Comparison of ENCODE assay signal across 22 cellular contexts in genomic region chr16:1293921-1294656, GRCh38. TPM values are rescaled to one million over a fixed set of nuclear protein-coding genes. Genes with fewer than 3 reads are reported as not detected.
DNase-seq lines count a peak whose midpoint lies in the region; ATAC-seq, FAIRE-seq and TF ChIP-seq lines count a peak whose summit lies in the region.
"Had no signal": no experiment of that assay in that cellular context is flagged by ENCODE, and none has a peak within 500 bp of the region (broad histone marks: within the 10 kb centered on the region; RNA-seq: fewer than 3 reads in every experiment).

No MANE protein-coding gene starts in this region.

- H3K27ac ChIP-seq in BLaER1 = 0 out of 2 replicates have a peak overlapping the region, but pooled peaks have one; percentile 7
- H3K27ac ChIP-seq: HL-60 had no signal

- H3K4me3 Mint-ChIP-seq in nephron progenitor cell = peak overlapping the region; percentile 19
- H3K4me3 Mint-ChIP-seq: B cell; CD8-positive, alpha-beta T cell; HFFc6 had no signal

- H3K9me3 ChIP-seq in BLaER1 = no peaks in the 10 kb centered on the region

- H3K27me3 Mint-ChIP-seq in nephron progenitor cell (ENCODE audit: low read depth, poor library complexity) = peaks cover 52% of the 10 kb centered on the region

- TF ChIP-seq CTCF in nephron progenitor cell (IDR thresholded peaks at IDR 0.05) = no peak

- no peaks in the 10 kb centered on the region for H3K36me3 Mint-ChIP-seq in nephron progenitor cell (ENCODE audit: low read depth)
- H3K36me3 Mint-ChIP-seq: CD8-positive, alpha-beta T cell had no signal

- no peak for FAIRE-seq in RCC 7860 (lab: Jason Lieb, UNC)
- FAIRE-seq: G401.6, GM12892 had no signal

- H3K27ac Mint-ChIP-seq in nephron progenitor cell = peak overlapping the region; percentile 69
- H3K27ac Mint-ChIP-seq: B cell; CD8-positive, alpha-beta T cell; HFFc6 had no signal

- no peaks in the 10 kb centered on the region for H4K20me1 ChIP-seq in BLaER1

- in situ Hi-C loops in G401 (cut with HindIII; ENCODE audit: low sequenced_read_pairs) = no loop called here

- H3K9ac ChIP-seq in BLaER1 = 0 out of 2 replicates have a peak overlapping the region, but pooled peaks have one; percentile 32

- peak overlapping the region; percentile 73 for H3K4me2 ChIP-seq in BLaER1

- no peak for ATAC-seq in HG03442 (IDR thresholded peaks at IDR 0.05; ENCODE audit: unreplicated experiment)
- ATAC-seq in GM18907 (IDR thresholded peaks at IDR 0.05; ENCODE audit: unreplicated experiment) = no peak
- ATAC-seq: CD8-positive, alpha-beta T cell had no signal

- H3K4me1 Mint-ChIP-seq in nephron progenitor cell = peaks cover 76% of the 10 kb centered on the region

- no peak overlapping the region for H3K4me3 ChIP-seq in BLaER1

- H3K4me1 ChIP-seq in BLaER1 = peaks cover 80% of the 10 kb centered on the region

- H3K36me3 ChIP-seq in BLaER1 = no peaks in the 10 kb centered on the region

- H3K27me3 ChIP-seq in BLaER1 = 0 out of 2 replicates have a peak, but pooled peaks cover 5% of the 10 kb centered on the region

- H3K9me3 Mint-ChIP-seq in nephron progenitor cell = peaks cover 3% of the 10 kb centered on the region
- H3K9me3 Mint-ChIP-seq: CD8-positive, alpha-beta T cell; HFFc6 had no signal

- DNase-seq in ELR (ENCODE audit: low read depth) = peak; percentile 23
- peak; percentile 46 for DNase-seq in RCC 7860 (ENCODE audit: low spot score)
- no peak for DNase-seq in nephron progenitor cell
- DNase-seq in G401 (ENCODE audit: low spot score) = no peak
- DNase-seq: ACHN; CD8-positive, alpha-beta T cell; GOT3; HFFc6; KBM-7; NCI-H1105; NCI-H1694 treated with DMSO at 0.1 percent for 48 hours; NCI-H774 had no signal

RNA-seq across cellular contexts. Expression of gene UBE2I, which starts 15.3 kb away (rescaled TPM):
- total RNA-seq in G401 (2014; rRNA removed; shearing (Covaris generic)) = 120 and 144 TPM in 2 replicates

RNA-seq across cellular contexts. Expression of gene TPSD1, which starts 38.2 kb away (rescaled TPM):
- total RNA-seq in G401 (2014; rRNA removed; shearing (Covaris generic)) = not detected in 2 replicates
- total RNA-seq: B cell; CD8-positive, alpha-beta T cell; HFFc6; MCF 10A; NCI-H460; RPMI7951 had no signal

RNA-seq across cellular contexts. Expression of gene BAIAP3, which starts 39.4 kb away (rescaled TPM):
- total RNA-seq in G401 (2014; rRNA removed; shearing (Covaris generic)) = 0.25 and 2.0 TPM in 2 replicates

RNA-seq across cellular contexts. Expression of gene TPSAB1, which starts 53.6 kb away (rescaled TPM):
- total RNA-seq in G401 (2014; rRNA removed; shearing (Covaris generic)) = not detected in 2 replicates
- total RNA-seq: B cell; CD8-positive, alpha-beta T cell; HFFc6; MCF 10A; NCI-H460 had no signal

RNA-seq across cellular contexts. Expression of gene TSR3, which starts 57.6 kb away (rescaled TPM):
- total RNA-seq in G401 (2014; rRNA removed; shearing (Covaris generic)) = 88.1 and 96.8 TPM in 2 replicates

Comparison
In these comparisons a context has a peak if more than half of its experiments do, and no peak if none do; other contexts are left out.
1. DNase-seq: peak in ELR (single experiment) and RCC 7860 (single experiment); none in nephron progenitor cell (single experiment) and G401 (single experiment).